8 cellular contexts compared by ENCODE assay signal in the genomic region with DNA sequence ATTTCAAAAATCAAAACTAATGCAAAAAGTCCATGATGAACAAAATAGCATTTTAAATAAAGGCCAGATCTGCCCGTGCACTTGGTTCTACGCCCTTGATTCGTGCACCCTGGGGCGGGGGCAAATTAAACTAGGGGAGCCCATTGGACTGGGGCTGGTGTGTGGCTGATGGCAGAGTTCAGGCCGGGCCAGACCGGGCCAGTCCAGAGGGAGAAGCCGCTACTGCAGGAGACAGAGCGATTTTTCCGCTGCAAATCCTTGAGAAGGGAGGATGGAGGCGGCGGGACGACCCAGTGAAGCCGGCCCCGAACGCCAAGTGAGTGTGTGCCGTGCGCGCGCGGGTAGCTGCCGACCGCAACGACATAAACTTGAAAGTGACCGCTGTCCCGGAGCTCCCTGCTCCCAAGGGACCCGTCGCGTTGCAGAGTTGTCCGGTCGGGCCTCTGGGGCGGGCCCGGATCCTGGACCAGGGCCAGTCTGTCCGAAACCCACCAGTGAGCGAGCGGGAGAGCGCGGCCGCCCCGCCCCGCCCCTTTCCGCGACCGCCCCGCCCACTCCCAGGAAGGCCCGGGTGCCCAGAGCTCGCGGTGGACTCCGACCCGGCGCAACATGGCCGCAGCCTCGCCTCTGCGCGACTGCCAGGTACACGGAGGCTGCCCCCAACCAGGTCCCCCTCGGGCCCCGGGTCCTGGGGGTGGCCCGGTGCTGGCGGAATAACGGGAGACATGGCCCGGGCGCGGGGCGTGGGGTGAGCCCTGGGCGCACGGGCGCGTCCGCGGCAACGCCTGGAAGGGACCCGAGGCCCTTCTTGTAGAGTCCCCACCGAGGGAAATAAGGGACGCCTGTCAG. TPM values are rescaled to one million over a fixed set of nuclear protein-coding genes. Genes with fewer than 3 reads are reported as not detected.
DNase-seq lines count a peak whose midpoint lies in the region; ATAC-seq, FAIRE-seq and TF ChIP-seq lines count a peak whose summit lies in the region.

TSS of gene TTC38 (plus strand) at position 578 of the 849 bp plus-strand sequence. CDS start at position 610, 32 bp downstream.

- TF ChIP-seq CTCF in astrocyte (IDR thresholded peaks at IDR 0.05; ENCODE audit: insufficient read depth, low read depth, low read length) (no peak), left ventricle myocardium inferior (IDR thresholded peaks at IDR 0.05; ENCODE audit: borderline replicate concordance) (no peak)

- H3K36me3 ChIP-seq in Karpas-422 (ENCODE audit: insufficient read depth, low read length), result no peaks in the 10 kb centered on the region
- H3K36me3 ChIP-seq in astrocyte (ENCODE audit: insufficient read depth, low read length), result peaks cover 3% of the 10 kb centered on the region
- peaks cover 15% of the 10 kb centered on the region for H3K36me3 ChIP-seq in left ventricle myocardium inferior

- H3K4me3 ChIP-seq in Karpas-422 (ENCODE audit: low read length), result peak within 1 kb of the TSS; percentile 78
- H3K4me3 ChIP-seq in astrocyte (ENCODE audit: insufficient read depth, low read depth, low read length), result peak within 1 kb of the TSS; percentile 76
- H3K4me3 ChIP-seq in left ventricle myocardium inferior, result peak within 1 kb of the TSS; percentile 86

- H3K4me1 ChIP-seq in Karpas-422 (ENCODE audit: low read length) (peaks cover 17% of the 10 kb centered on the region), astrocyte (ENCODE audit: insufficient read depth, low read length) (peaks cover 5% of the 10 kb centered on the region), left ventricle myocardium inferior (peaks cover 44% of the 10 kb centered on the region)

- H3K9me3 ChIP-seq in Karpas-422 (ENCODE audit: low read length) (no peaks in the 10 kb centered on the region), astrocyte (ENCODE audit: insufficient read depth, low read depth, low read length) (peaks cover 2% of the 10 kb centered on the region), left ventricle myocardium inferior (replicated peaks) (no peaks in the 10 kb centered on the region)

- intact Hi-C loops in T-helper 1 cell treated with Interleukin-12 subunit alpha and Interleukin-12 subunit beta and Interleukin-4 antibody, amounts not matched to agents 30 ng/mL and 1 ng/mL, for 36 hours (cut with micrococcal nuclease), result loop anchor here (1.0 to 2.0 kb wide), 3 partner anchors 16 to 116 kb away; partner anchors contain the start of gene GTSE1
- intact Hi-C loops in left ventricle myocardium inferior (cut with micrococcal nuclease), result no loop called here

- no peak within 1 kb of the TSS for H3K27ac ChIP-seq in Karpas-422 (ENCODE audit: low read length)
- peak within 1 kb of the TSS; percentile 21 for H3K27ac ChIP-seq in astrocyte (ENCODE audit: low read depth, low read length)
- H3K27ac ChIP-seq in left ventricle myocardium inferior (replicated peaks), result peak within 1 kb of the TSS; percentile 95

- H3K9ac ChIP-seq in Karpas-422 (ENCODE audit: low read length) (peak within 1 kb of the TSS; percentile 82), astrocyte (ENCODE audit: low read length) (peak within 1 kb of the TSS; percentile 85)

- H3K4me2 ChIP-seq in Karpas-422 (ENCODE audit: low read depth, low read length, poor library complexity, severe bottlenecking) (peak within 1 kb of the TSS; percentile 81), astrocyte (ENCODE audit: low read length) (peak within 1 kb of the TSS; percentile 89)

- peaks cover 10% of the 10 kb centered on the region for H3K9me3 Mint-ChIP-seq in astrocyte (ENCODE audit: unreplicated experiment)

- H3K27me3 Mint-ChIP-seq in astrocyte (ENCODE audit: low read depth, unreplicated experiment), result peaks cover 21% of the 10 kb centered on the region

- peaks cover 12% of the 10 kb centered on the region for H3K36me3 Mint-ChIP-seq in astrocyte (ENCODE audit: low read depth, unreplicated experiment)

- FAIRE-seq in astrocyte (lab: Jason Lieb, UNC), result no peak

- peak within 1 kb of the TSS; percentile 92 for H3K4me3 Mint-ChIP-seq in astrocyte (ENCODE audit: unreplicated experiment)

- no peaks in the 10 kb centered on the region for H3K27me3 ChIP-seq in Karpas-422 (ENCODE audit: low read length)
- no peaks in the 10 kb centered on the region for H3K27me3 ChIP-seq in astrocyte (ENCODE audit: insufficient read depth, low read length)
- no peaks in the 10 kb centered on the region for H3K27me3 ChIP-seq in left ventricle myocardium inferior (ENCODE audit: low read depth)

- peak within 1 kb of the TSS; percentile 91 for H2AFZ ChIP-seq in Karpas-422 (ENCODE audit: low read length)
- peak within 1 kb of the TSS; percentile 84 for H2AFZ ChIP-seq in astrocyte (ENCODE audit: low read depth, low read length)

- H3K4me1 Mint-ChIP-seq in astrocyte (ENCODE audit: low read depth, unreplicated experiment), result peaks cover 5% of the 10 kb centered on the region

- H3K79me2 ChIP-seq in Karpas-422 (ENCODE audit: low read length), result peaks cover 11% of the 10 kb centered on the region
- H3K79me2 ChIP-seq in astrocyte (ENCODE audit: insufficient read depth, low read length), result peaks cover 19% of the 10 kb centered on the region

- no peaks in the 10 kb centered on the region for H3K9me2 ChIP-seq in Karpas-422 (replicated peaks; ENCODE audit: insufficient read depth, low read length)

- H3K27ac Mint-ChIP-seq in astrocyte (ENCODE audit: unreplicated experiment), result peak within 1 kb of the TSS; percentile 41

- DNase-seq in COLO668 (lab: John Stamatoyannopoulos, UW; ENCODE audit: unreplicated experiment) (peak; percentile 63), Karpas-422 (peak; percentile 82), astrocyte (ENCODE audit: low read depth) (peak; percentile 51), left ventricle myocardium inferior (peak; percentile 96), pons (ENCODE audit: low spot score) (peak; percentile 75), NCI-H187 treated with DMSO at 0.1 percent for 48 hours (lab: John Stamatoyannopoulos, UW) (no peak)

- ATAC-seq in GM19467 (IDR thresholded peaks at IDR 0.05; ENCODE audit: unreplicated experiment), result peak; percentile 76

- H4K20me1 ChIP-seq in Karpas-422 (ENCODE audit: insufficient read depth, low read depth, low read length), result no peaks in the 10 kb centered on the region
- H4K20me1 ChIP-seq in astrocyte (ENCODE audit: insufficient read depth, low read length), result no peaks in the 10 kb centered on the region

RNA-seq across cellular contexts. Expression of gene TTC38, which starts in this region (rescaled TPM):
- 21.9 and 23.3 TPM in 2 replicates for total RNA-seq in Karpas-422 (2014; rRNA removed; shearing (Covaris generic); ENCODE audit: low replicate concordance)
- total RNA-seq in T-helper 1 cell treated with Interleukin-12 subunit alpha and Interleukin-12 subunit beta and Interleukin-4 antibody, amounts not matched to agents 30 ng/mL and 1 ng/mL, for 36 hours, result 21.1 and 21.4 TPM in 2 replicates
- total RNA-seq in astrocyte, result 15.0 and 16.1 TPM in 2 replicates
- total RNA-seq in left ventricle myocardium inferior, result 25.4 TPM
